Comparison of ENCODE assay signal across 1 cellular context in genomic region chr2:55154525-55155030, GRCh38.
TF ChIP-seq lines count a peak whose summit lies in the region.

No MANE protein-coding gene starts in this region.

TF ChIP-seq in WTC11, 78 proteins besides CTCF, POLR2A, EP300 and RAD21 (continued from another document):
- TF ChIP-seq ZBTB43 (CRISPR knock-in tag; IDR thresholded peaks at IDR 0.05) (no peak), CBFB (CRISPR knock-in tag; IDR thresholded peaks at IDR 0.05; ENCODE audit: low read depth) (no peak), GABPB1 (CRISPR knock-in tag; IDR thresholded peaks at IDR 0.05) (no peak), AR (CRISPR knock-in tag; IDR thresholded peaks at IDR 0.05) (no peak), ARID4B (CRISPR knock-in tag; IDR thresholded peaks at IDR 0.05; ENCODE audit: borderline replicate concordance) (no peak), MLX (CRISPR knock-in tag; IDR thresholded peaks at IDR 0.05) (no peak)
